In genomic region chr20:31835977-31836852, GRCh38 we compare ENCODE assay signal across 9 cellular contexts. TPM values are rescaled to one million over a fixed set of nuclear protein-coding genes. Genes with fewer than 3 reads are reported as not detected.
DNase-seq lines count a peak whose midpoint lies in the region; TF ChIP-seq lines count a peak whose summit lies in the region.
"Had no signal": no experiment of that assay in that cellular context is flagged by ENCODE, and none has a peak within 500 bp of the region (broad histone marks: within the 10 kb centered on the region; RNA-seq: fewer than 3 reads in every experiment).

No MANE protein-coding gene starts in this region.

- DNase-seq in DMS153 (lab: John Stamatoyannopoulos, UW) (peak; percentile 35), DMS153 treated with DMSO at 0.1 percent for 48 hours (lab: John Stamatoyannopoulos, UW; ENCODE audit: unreplicated experiment) (no peak), GOT3 (lab: John Stamatoyannopoulos, UW) (peak; percentile 63), NAMALWA (ENCODE audit: low spot score) (peak; percentile 48), adipocyte (ENCODE audit: low read depth) (peak; percentile 87), right atrium auricular region (ENCODE audit: low spot score) (peak; percentile 91), smooth muscle cell (lab: John Stamatoyannopoulos, UW; ENCODE audit: unreplicated experiment) (peak; percentile 20), NCI-H2107 (lab: John Stamatoyannopoulos, UW) (no peak)

- no peaks in the 10 kb centered on the region for H4K20me1 ChIP-seq in smooth muscle cell (ENCODE audit: low read depth)

- peak overlapping the region; percentile 37 for H3K4me2 ChIP-seq in smooth muscle cell

- no peak overlapping the region for H2AFZ ChIP-seq in smooth muscle cell (ENCODE audit: low read depth)

- H3K36me3 ChIP-seq in adipocyte (ENCODE audit: control insufficient read depth, insufficient read depth, low read length, severe bottlenecking) (no peaks in the 10 kb centered on the region), right atrium auricular region (no peaks in the 10 kb centered on the region), smooth muscle cell (ENCODE audit: low read depth) (no peaks in the 10 kb centered on the region)

- H3K9ac ChIP-seq in adipocyte (ENCODE audit: low read length) (no peak overlapping the region), smooth muscle cell (ENCODE audit: low read depth) (no peak overlapping the region)

- peaks cover 37% of the 10 kb centered on the region for H3K27me3 ChIP-seq in adipocyte (replicated peaks; ENCODE audit: control insufficient read depth, insufficient read depth, low read length)
- no peaks in the 10 kb centered on the region for H3K27me3 ChIP-seq in right atrium auricular region
- no peaks in the 10 kb centered on the region for H3K27me3 ChIP-seq in smooth muscle cell (ENCODE audit: low read depth)

- no peaks in the 10 kb centered on the region for H3K79me2 ChIP-seq in smooth muscle cell (ENCODE audit: low read depth)

- no peak overlapping the region for H3K4me3 ChIP-seq in adipocyte (ENCODE audit: low read length)
- no peak overlapping the region for H3K4me3 ChIP-seq in right atrium auricular region
- no peak overlapping the region for H3K4me3 ChIP-seq in smooth muscle cell

- H3K9me3 ChIP-seq in adipocyte (ENCODE audit: control insufficient read depth, low read length) (no peaks in the 10 kb centered on the region), right atrium auricular region (no peaks in the 10 kb centered on the region), smooth muscle cell (replicated peaks; ENCODE audit: low read depth) (no peaks in the 10 kb centered on the region)

- H3K27ac ChIP-seq in right atrium auricular region (peak overlapping the region; percentile 33 to 61), smooth muscle cell (ENCODE audit: low read depth) (no peak overlapping the region)
- H3K27ac ChIP-seq: 22Rv1 had no signal

- peaks cover 32% of the 10 kb centered on the region for H3F3A ChIP-seq in smooth muscle cell (ENCODE audit: low read depth)

- 38% methylated on average over 14 of the region's 14 CpGs for WGBS in smooth muscle cell (ENCODE audit: low lambda C conversion rate)

- TF ChIP-seq CTCF in right atrium auricular region (IDR thresholded peaks at IDR 0.05), result no peak
- no peak for TF ChIP-seq CTCF in smooth muscle cell (IDR thresholded peaks at IDR 0.05; ENCODE audit: borderline replicate concordance, insufficient read depth, poor library complexity, severe bottlenecking)

- H3K4me1 ChIP-seq in adipocyte (ENCODE audit: control insufficient read depth, insufficient read depth, low read length) (peaks cover 25% of the 10 kb centered on the region), right atrium auricular region (peaks cover 0 to 48% of the 10 kb centered on the region in 2 donors), smooth muscle cell (ENCODE audit: low read depth) (peaks cover 24% of the 10 kb centered on the region)

RNA-seq across cellular contexts. Expression of gene FOXS1, which starts 9.2 kb away (rescaled TPM):
- 1 to 10 TPM; 1.9 to 4.2 TPM for total RNA-seq in right atrium auricular region
- 0.09 and 2.6 TPM in 2 replicates for total RNA-seq in smooth muscle cell
- polyA plus RNA-seq in smooth muscle cell, result 2.1 and 3.3 TPM in 2 replicates

RNA-seq across cellular contexts. Expression of gene MYLK2, which starts 17.1 kb away (rescaled TPM):
- total RNA-seq in right atrium auricular region (under 1 TPM in 1 of 2 donors, not detected in 1; 0.12 TPM), smooth muscle cell (0.09 and 0.54 TPM in 2 replicates)
- polyA plus RNA-seq in smooth muscle cell, result 0.22 TPM in 1 of 2 replicates, not detected in the other

RNA-seq across cellular contexts. Expression of gene DUSP15, which starts 34.1 kb away (rescaled TPM):
- total RNA-seq in right atrium auricular region (10 to 100 TPM in 1 of 2 donors, 1 to 10 TPM in 1; 8.8 to 11.6 TPM), smooth muscle cell (10.2 and 13.6 TPM in 2 replicates)
- 3.7 and 6.2 TPM in 2 replicates for polyA plus RNA-seq in smooth muscle cell

RNA-seq across cellular contexts. Expression of gene TTLL9, which starts 34.2 kb away (rescaled TPM):
- not detected for total RNA-seq in right atrium auricular region
- total RNA-seq in smooth muscle cell, result not detected in 2 replicates
- polyA plus RNA-seq in smooth muscle cell, result 0.13 and 0.18 TPM in 2 replicates

Comparison
In these comparisons a context has a peak if more than half of its experiments do, and no peak if none do; other contexts are left out.
1. DNase-seq: peak in DMS153 (single experiment), GOT3 (single experiment), NAMALWA (single experiment), adipocyte (single experiment), right atrium auricular region (single experiment) and smooth muscle cell (single experiment); none in DMS153 treated with DMSO at 0.1 percent for 48 hours (single experiment) and NCI-H2107 (single experiment).